In the genomic region with DNA sequence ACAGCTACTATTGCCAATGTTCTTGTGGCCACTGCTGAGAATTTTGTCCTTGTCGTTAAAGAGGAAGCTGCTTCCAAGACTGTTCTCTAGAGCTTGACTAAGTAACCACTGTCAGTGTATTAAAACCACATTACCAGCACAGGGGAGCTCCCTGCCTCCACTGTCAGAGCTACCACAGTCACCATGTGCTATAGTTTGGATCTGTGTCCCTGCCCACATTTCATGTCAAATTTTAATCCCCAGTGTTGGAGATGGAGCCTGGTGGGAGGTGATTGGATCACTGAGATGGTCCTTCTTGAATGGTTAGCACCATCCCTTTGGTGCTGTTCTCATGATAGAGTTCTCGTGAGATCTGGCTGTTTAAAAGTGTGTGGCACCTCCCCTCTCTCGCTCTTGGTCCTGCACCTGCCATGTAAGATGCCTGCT, we compare ENCODE assay signal across 8 cellular contexts. TPM values are rescaled to one million over a fixed set of nuclear protein-coding genes. Genes with fewer than 3 reads are reported as not detected.
DNase-seq lines count a peak whose midpoint lies in the region; ATAC-seq, FAIRE-seq and TF ChIP-seq lines count a peak whose summit lies in the region.

No MANE protein-coding gene starts in this region.

- H3K9me3 Mint-ChIP-seq in T-helper 1 cell treated with Interleukin-12 subunit alpha and Interleukin-12 subunit beta and Interleukin-4 antibody, amounts not matched to agents 30 μg/mL and 1 μg/mL, for 36 hours, result peaks cover 22% of the 10 kb centered on the region

- H3K36me3 Mint-ChIP-seq in T-helper 1 cell treated with Interleukin-12 subunit alpha and Interleukin-12 subunit beta and Interleukin-4 antibody, amounts not matched to agents 30 μg/mL and 1 μg/mL, for 36 hours (ENCODE audit: low read depth), result peaks cover 14% of the 10 kb centered on the region

- intact Hi-C loops in left ventricle myocardium inferior (cut with micrococcal nuclease), result no loop called here

- peak overlapping the region; percentile 67 for H3K27ac Mint-ChIP-seq in T-helper 1 cell treated with Interleukin-12 subunit alpha and Interleukin-12 subunit beta and Interleukin-4 antibody, amounts not matched to agents 30 μg/mL and 1 μg/mL, for 36 hours

- TF ChIP-seq CTCF in left ventricle myocardium inferior (IDR thresholded peaks at IDR 0.05; ENCODE audit: borderline replicate concordance), result no peak

- FAIRE-seq in small intestine (lab: Jason Lieb, UNC), result no peak
- FAIRE-seq in HTR-8/SVneo (lab: Jason Lieb, UNC), result no peak

- H3K27me3 Mint-ChIP-seq in T-helper 1 cell treated with Interleukin-12 subunit alpha and Interleukin-12 subunit beta and Interleukin-4 antibody, amounts not matched to agents 30 μg/mL and 1 μg/mL, for 36 hours (ENCODE audit: low read depth), result no peaks in the 10 kb centered on the region

- H3K4me3 ChIP-seq in small intestine (ENCODE audit: low read depth in 1 of 2, low read length in 2 of 2), result no peak overlapping the region
- H3K4me3 ChIP-seq in left ventricle myocardium inferior, result no peak overlapping the region

- 79 to 83% (median 81%) methylated on average over 3 of the region's 3 CpGs for WGBS in small intestine, 3 donors

- H3K4me1 ChIP-seq in small intestine (ENCODE audit: control insufficient read depth in 2 of 2, insufficient read depth in 1 of 2, low read depth in 1 of 2, low read length in 1 of 2) (no peaks in the 10 kb centered on the region), left ventricle myocardium inferior (no peaks in the 10 kb centered on the region)

- ATAC-seq in GM18861 (IDR thresholded peaks at IDR 0.05; ENCODE audit: unreplicated experiment) (peak; percentile 77), HG02870 (IDR thresholded peaks at IDR 0.05; ENCODE audit: unreplicated experiment) (peak; percentile 80)

- H3K4me1 Mint-ChIP-seq in T-helper 1 cell treated with Interleukin-12 subunit alpha and Interleukin-12 subunit beta and Interleukin-4 antibody, amounts not matched to agents 30 μg/mL and 1 μg/mL, for 36 hours (ENCODE audit: low read depth), result peaks cover 32% of the 10 kb centered on the region

- DNase-seq in small intestine (peak; percentile 45), HUDEP-2 (lab: John Stamatoyannopoulos, UW; ENCODE audit: unreplicated experiment in 76 of 76) (no peak), HTR-8/SVneo (ENCODE audit: insufficient read length, low spot score) (no peak), left ventricle myocardium inferior (no peak), COLO829 (ENCODE audit: low spot score) (no peak)

- H3K9me3 ChIP-seq in small intestine (ENCODE audit: control insufficient read depth, low read depth), result peaks cover 1% of the 10 kb centered on the region
- H3K9me3 ChIP-seq in left ventricle myocardium inferior (replicated peaks), result peaks cover 37% of the 10 kb centered on the region

- peak overlapping the region; percentile 42 for H3K4me3 Mint-ChIP-seq in T-helper 1 cell treated with Interleukin-12 subunit alpha and Interleukin-12 subunit beta and Interleukin-4 antibody, amounts not matched to agents 30 μg/mL and 1 μg/mL, for 36 hours

- H3K27me3 ChIP-seq in small intestine (ENCODE audit: control insufficient read depth in 2 of 2, insufficient read depth in 2 of 2, low read length in 2 of 2), result no peaks in the 10 kb centered on the region
- no peaks in the 10 kb centered on the region for H3K27me3 ChIP-seq in left ventricle myocardium inferior (ENCODE audit: low read depth)

- H3K36me3 ChIP-seq in small intestine (ENCODE audit: control insufficient read depth in 2 of 2, insufficient read depth in 2 of 2, low read length in 2 of 2) (no peaks in the 10 kb centered on the region), left ventricle myocardium inferior (no peaks in the 10 kb centered on the region)

- H3K27ac ChIP-seq in small intestine (ENCODE audit: low read depth in 1 of 2, low read length in 1 of 2), result no peak overlapping the region
- no peak overlapping the region for H3K27ac ChIP-seq in left ventricle myocardium inferior (replicated peaks)

RNA-seq across cellular contexts. Expression of a gene that starts 23.2 kb away (rescaled TPM):
- polyA plus RNA-seq in small intestine, result 100 to 1,000 TPM; 106 to 139 (median 121) TPM
- 41.5 TPM for total RNA-seq in left ventricle myocardium inferior
